ENCODE assay signal across 1 cellular context in the genomic region with DNA sequence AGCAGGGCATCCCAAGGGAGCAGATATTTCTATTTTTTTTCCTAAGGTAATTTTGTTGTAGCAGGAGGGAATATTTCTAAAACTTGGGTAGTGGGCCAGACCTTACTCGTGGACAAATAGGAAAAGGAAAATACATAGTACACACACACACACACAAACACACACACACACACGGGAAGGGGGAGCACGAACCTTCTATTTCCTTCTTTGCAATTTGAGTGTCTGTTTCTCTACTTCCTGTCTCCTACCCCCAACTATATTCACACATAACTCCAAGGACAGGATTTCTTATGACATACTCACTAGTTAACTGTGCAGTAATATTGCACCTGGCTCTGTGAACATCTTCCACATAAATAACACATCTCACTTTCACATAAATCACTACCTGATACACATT.
TF ChIP-seq lines count a peak whose summit lies in the region.

No MANE protein-coding gene starts in this region.

TF ChIP-seq in HCT116, 20 proteins besides CTCF, POLR2A, EP300 and RAD21 (continued from another document):
- TF ChIP-seq POLR2AphosphoS5 (IDR thresholded peaks at IDR 0.05; ENCODE audit: low read depth, low read length) (no peak), CBX3 (IDR thresholded peaks at IDR 0.05; ENCODE audit: low read depth) (no peak), SIN3A (IDR thresholded peaks at IDR 0.05; ENCODE audit: low read depth) (no peak), EZH2phosphoT487 (IDR thresholded peaks at IDR 0.05; ENCODE audit: borderline replicate concordance) (no peak)
